1 cellular context compared by ENCODE assay signal in the genomic region with DNA sequence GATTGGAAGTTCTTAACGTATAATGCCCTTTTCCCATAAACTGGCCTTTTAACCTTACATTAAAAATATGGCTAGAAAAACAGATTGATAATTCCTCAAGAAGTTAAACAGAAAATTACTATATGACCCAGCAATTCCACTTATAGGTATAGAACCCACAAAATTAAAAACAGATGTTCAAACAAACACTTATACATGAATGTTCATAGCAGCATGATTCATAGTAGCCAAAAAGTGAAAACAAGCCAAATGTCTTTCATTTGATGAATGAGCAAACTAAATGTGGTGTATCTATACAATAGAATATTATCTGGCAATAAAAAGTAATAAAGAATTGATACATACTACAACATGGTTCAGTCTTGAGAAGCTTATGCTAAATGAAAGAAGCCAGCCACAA.
TF ChIP-seq lines count a peak whose summit lies in the region.

No MANE protein-coding gene starts in this region.

TF ChIP-seq in SK-N-SH, 30 proteins besides CTCF, POLR2A, EP300 and RAD21 (continued from another document):
- no peak for TF ChIP-seq USF2 (IDR thresholded peaks at IDR 0.05; ENCODE audit: borderline replicate concordance, low read depth, low read length)
- TF ChIP-seq, protein P1, sequence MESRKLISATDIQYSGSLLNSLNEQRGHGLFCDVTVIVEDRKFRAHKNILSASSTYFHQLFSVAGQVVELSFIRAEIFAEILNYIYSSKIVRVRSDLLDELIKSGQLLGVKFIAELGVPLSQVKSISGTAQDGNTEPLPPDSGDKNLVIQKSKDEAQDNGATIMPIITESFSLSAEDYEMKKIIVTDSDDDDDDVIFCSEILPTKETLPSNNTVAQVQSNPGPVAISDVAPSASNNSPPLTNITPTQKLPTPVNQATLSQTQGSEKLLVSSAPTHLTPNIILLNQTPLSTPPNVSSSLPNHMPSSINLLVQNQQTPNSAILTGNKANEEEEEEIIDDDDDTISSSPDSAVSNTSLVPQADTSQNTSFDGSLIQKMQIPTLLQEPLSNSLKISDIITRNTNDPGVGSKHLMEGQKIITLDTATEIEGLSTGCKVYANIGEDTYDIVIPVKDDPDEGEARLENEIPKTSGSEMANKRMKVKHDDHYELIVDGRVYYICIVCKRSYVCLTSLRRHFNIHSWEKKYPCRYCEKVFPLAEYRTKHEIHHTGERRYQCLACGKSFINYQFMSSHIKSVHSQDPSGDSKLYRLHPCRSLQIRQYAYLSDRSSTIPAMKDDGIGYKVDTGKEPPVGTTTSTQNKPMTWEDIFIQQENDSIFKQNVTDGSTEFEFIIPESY (IDR thresholded peaks at IDR 0.05; ENCODE audit: borderline replicate concordance, low read depth), result no peak
- no peak for TF ChIP-seq GATA2 (CRISPR knock-in tag; IDR thresholded peaks at IDR 0.05)
- TF ChIP-seq USF1 (IDR thresholded peaks at IDR 0.05; ENCODE audit: borderline replicate concordance, low read depth), result no peak
- TF ChIP-seq YY1 (IDR thresholded peaks at IDR 0.05; ENCODE audit: low read depth), result no peak
- no peak for TF ChIP-seq NRF1 (IDR thresholded peaks at IDR 0.05; ENCODE audit: low read depth, low read length)
- peak; percentile 57; the same call in 1 of the 2 replicates for TF ChIP-seq NFIC (IDR thresholded peaks at IDR 0.05; ENCODE audit: borderline replicate concordance)
- TF ChIP-seq, protein P2, sequence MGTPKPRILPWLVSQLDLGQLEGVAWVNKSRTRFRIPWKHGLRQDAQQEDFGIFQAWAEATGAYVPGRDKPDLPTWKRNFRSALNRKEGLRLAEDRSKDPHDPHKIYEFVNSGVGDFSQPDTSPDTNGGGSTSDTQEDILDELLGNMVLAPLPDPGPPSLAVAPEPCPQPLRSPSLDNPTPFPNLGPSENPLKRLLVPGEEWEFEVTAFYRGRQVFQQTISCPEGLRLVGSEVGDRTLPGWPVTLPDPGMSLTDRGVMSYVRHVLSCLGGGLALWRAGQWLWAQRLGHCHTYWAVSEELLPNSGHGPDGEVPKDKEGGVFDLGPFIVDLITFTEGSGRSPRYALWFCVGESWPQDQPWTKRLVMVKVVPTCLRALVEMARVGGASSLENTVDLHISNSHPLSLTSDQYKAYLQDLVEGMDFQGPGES (IDR thresholded peaks at IDR 0.05; ENCODE audit: low read depth, low read length), result no peak
- TF ChIP-seq PBX3 (IDR thresholded peaks at IDR 0.05), result peak; percentile 71
- TF ChIP-seq SMC3 (IDR thresholded peaks at IDR 0.05; ENCODE audit: low read depth, low read length), result no peak
